In genomic region chr17:79237448-79238053, GRCh38 we compare ENCODE assay signal across 22 cellular contexts.
"Had no signal": no experiment of that assay in that cellular context is flagged by ENCODE, and none has a peak within 500 bp of the region (broad histone marks: within the 10 kb centered on the region; RNA-seq: fewer than 3 reads in every experiment).

No MANE protein-coding gene starts in this region.

- ATAC-seq: esophagus mucosa; heart left ventricle; lower lobe of right lung; sciatic nerve; stimulated activated naive B cell treated with anti-CD40 and anti-IgM and Interleukin-4, amounts not matched to agents 10 μg/mL and 1 μg/mL and 100 μg/mL, for 72 hours; stimulated activated naive CD8-positive, alpha-beta T cell treated with anti-CD3 and anti-CD28 coated beads, Interleukin-15, amount 100 ng/mL, for 72 hours; upper lobe of right lung had no signal

- FAIRE-seq: endometrium, frontal cortex had no signal

- H3K27me3 ChIP-seq: dorsolateral prefrontal cortex, testis, tibial nerve, upper lobe of right lung had no signal

- DNase-seq: cortex of kidney; dorsolateral prefrontal cortex; effector memory CD4-positive, alpha-beta T cell; heart left ventricle; hippocampal formation; islet precursor cell; left ventricle myocardium inferior; lower lobe of right lung; mesendoderm; naive B cell; posterior cingulate gyrus; stimulated activated CD4-positive, alpha-beta T cell treated with anti-CD3 and anti-CD28 coated beads, Interleukin-2, amount 100 ng/mL, for 24 hours; stimulated activated CD4-positive, alpha-beta T cell treated with anti-CD3 and anti-CD28 coated beads, Interleukin-4, amount 100 ng/mL, for 4 hours; stimulated activated naive B cell treated with anti-CD40 and anti-IgM and Interleukin-4, amounts not matched to agents 10 μg/mL and 1 μg/mL and 100 μg/mL, for 72 hours; stimulated activated naive CD8-positive, alpha-beta T cell treated with anti-CD3 and anti-CD28 coated beads, Interleukin-15, amount 100 ng/mL, for 72 hours; testis; upper lobe of right lung had no signal

- H3K27ac ChIP-seq: dorsolateral prefrontal cortex, heart left ventricle, left ventricle myocardium inferior, lower lobe of right lung, testis, tibial nerve, upper lobe of right lung had no signal

- H3K4me1 ChIP-seq: heart left ventricle, left ventricle myocardium inferior, lower lobe of right lung, testis, tibial nerve, upper lobe of right lung had no signal

- H3K9me3 ChIP-seq: lower lobe of right lung, testis, upper lobe of right lung had no signal

- H3K4me3 ChIP-seq: dorsolateral prefrontal cortex, heart left ventricle, left ventricle myocardium inferior, lower lobe of right lung, testis, tibial nerve, upper lobe of right lung had no signal

- H3K36me3 ChIP-seq: heart left ventricle, left ventricle myocardium inferior, lower lobe of right lung, tibial nerve, upper lobe of right lung had no signal
